Comparison of ENCODE assay signal across 13 cellular contexts in the genomic region with DNA sequence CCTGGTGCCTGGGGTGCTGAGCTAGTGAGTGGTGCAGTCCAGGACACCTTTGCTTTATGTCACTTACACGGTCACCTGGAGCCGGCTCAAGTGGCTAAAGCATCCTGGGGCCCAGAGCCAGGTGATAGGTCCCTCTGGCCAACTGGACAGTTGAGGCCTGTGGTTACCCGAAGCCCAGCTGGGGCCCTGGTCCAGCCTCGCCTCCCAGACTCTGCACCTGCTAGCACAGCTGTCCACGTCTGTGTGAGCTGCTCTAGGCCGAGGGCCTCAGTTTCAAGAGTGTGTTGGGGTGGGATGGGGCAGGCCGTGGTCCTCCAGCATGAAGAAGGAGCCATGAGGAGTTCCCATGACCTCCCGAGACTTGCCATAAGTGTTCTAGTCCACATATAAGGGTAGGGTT. TPM values are rescaled to one million over a fixed set of nuclear protein-coding genes. Genes with fewer than 3 reads are reported as not detected.
DNase-seq lines count a peak whose midpoint lies in the region; ATAC-seq, FAIRE-seq and TF ChIP-seq lines count a peak whose summit lies in the region.
"Had no signal": no experiment of that assay in that cellular context is flagged by ENCODE, and none has a peak within 500 bp of the region (broad histone marks: within the 10 kb centered on the region; RNA-seq: fewer than 3 reads in every experiment).

No MANE protein-coding gene starts in this region.

- FAIRE-seq in HTR-8/SVneo (lab: Jason Lieb, UNC), result no peak

- H3K4me3 ChIP-seq in WERI-Rb-1 (ENCODE audit: low read depth, low read length) (no peak overlapping the region), left lung (no peak overlapping the region), breast epithelium (no peak overlapping the region)

- H3K36me3 ChIP-seq in WERI-Rb-1 (peaks cover 51% of the 10 kb centered on the region), left lung (peaks cover 0 to 58% of the 10 kb centered on the region in 2 donors), breast epithelium (peaks cover 10% of the 10 kb centered on the region)

- H3K4me1 Mint-ChIP-seq in activated naive CD4-positive, alpha-beta T cell treated with anti-CD3 and anti-CD28 coated beads, Interleukin-2, amount 10 ng/mL, durations not matched to agents 7 days and 5 days, result peaks cover 58% of the 10 kb centered on the region
- peaks cover 50 to 81% of the 10 kb centered on the region in 2 donors for H3K4me1 Mint-ChIP-seq in stimulated activated naive B cell treated with anti-CD40 and anti-IgM and Interleukin-4, amounts not matched to agents 10 μg/mL and 1 μg/mL and 100 μg/mL, for 72 hours

- DNase-seq in activated naive CD4-positive, alpha-beta T cell treated with anti-CD3 and anti-CD28 coated beads, Interleukin-2, amount 10 ng/mL, durations not matched to agents 7 days and 5 days, result no peak
- DNase-seq in activated naive CD4-positive, alpha-beta T cell (lab: John Stamatoyannopoulos, UW), result no peak
- DNase-seq in WERI-Rb-1 (no peak), left lung (peak; percentile 30 to 64), breast epithelium (ENCODE audit: low spot score in 2 of 2) (no peak), activated gamma-delta T cell (lab: John Stamatoyannopoulos, UW) (no peak), HTR-8/SVneo (ENCODE audit: insufficient read length, low spot score) (no peak)
- no peak for DNase-seq in stimulated activated naive B cell treated with anti-CD40 and anti-IgM and Interleukin-4, amounts not matched to agents 10 μg/mL and 1 μg/mL and 100 μg/mL, for 72 hours
- DNase-seq: MM.1S, NCI-H2107, T1000 had no signal

- TF ChIP-seq CTCF in WERI-Rb-1 (IDR thresholded peaks at IDR 0.05; ENCODE audit: low read depth, low read length), result no peak
- no peak for TF ChIP-seq CTCF in left lung (IDR thresholded peaks at IDR 0.05)
- no peak for TF ChIP-seq CTCF in breast epithelium (IDR thresholded peaks at IDR 0.05)

- CTCF ChIA-PET in activated naive CD4-positive, alpha-beta T cell treated with anti-CD3 and anti-CD28 coated beads, Interleukin-2, amount 10 ng/mL, durations not matched to agents 7 days and 5 days (lab: Charles Lee), result interaction anchor here (1.0 to 1.5 kb wide), 2 partner anchors 23 to 72 kb away, joined by 3 read pairs; no protein-coding TSS in a partner anchor

- ATAC-seq in left lung, result no peak
- ATAC-seq in stimulated activated naive B cell treated with anti-CD40 and anti-IgM and Interleukin-4, amounts not matched to agents 10 μg/mL and 1 μg/mL and 100 μg/mL, for 72 hours (replicated peaks), result no peak

- H3K27ac ChIP-seq in WERI-Rb-1, result peak overlapping the region; percentile 5; the same call in 1 of the 2 replicates
- H3K27ac ChIP-seq in left lung, result peak overlapping the region in 1 of 2 donors; percentile 72
- H3K27ac ChIP-seq in breast epithelium, result peak overlapping the region in 1 of 2 donors; percentile 63

- H3K9me3 ChIP-seq in WERI-Rb-1 (ENCODE audit: severe bottlenecking) (peaks cover 3% of the 10 kb centered on the region), left lung (no peaks in the 10 kb centered on the region), breast epithelium (no peaks in the 10 kb centered on the region)

- H3K27ac Mint-ChIP-seq in activated naive CD4-positive, alpha-beta T cell treated with anti-CD3 and anti-CD28 coated beads, Interleukin-2, amount 10 ng/mL, durations not matched to agents 7 days and 5 days, result peak overlapping the region; percentile 5
- H3K27ac Mint-ChIP-seq in stimulated activated naive B cell treated with anti-CD40 and anti-IgM and Interleukin-4, amounts not matched to agents 10 μg/mL and 1 μg/mL and 100 μg/mL, for 72 hours, result peak overlapping the region; percentile 92
- H3K27ac Mint-ChIP-seq: progenitor cell of endocrine pancreas had no signal

- H3K9me3 Mint-ChIP-seq in activated naive CD4-positive, alpha-beta T cell treated with anti-CD3 and anti-CD28 coated beads, Interleukin-2, amount 10 ng/mL, durations not matched to agents 7 days and 5 days, result peaks cover 4% of the 10 kb centered on the region
- peaks cover 3 to 4% of the 10 kb centered on the region in 2 donors for H3K9me3 Mint-ChIP-seq in stimulated activated naive B cell treated with anti-CD40 and anti-IgM and Interleukin-4, amounts not matched to agents 10 μg/mL and 1 μg/mL and 100 μg/mL, for 72 hours

- H3K4me1 ChIP-seq in left lung, result peaks cover 8 to 53% of the 10 kb centered on the region in 2 donors
- H3K4me1 ChIP-seq in breast epithelium, result no peaks in the 10 kb centered on the region

- no peak overlapping the region for H3K4me3 Mint-ChIP-seq in activated naive CD4-positive, alpha-beta T cell treated with anti-CD3 and anti-CD28 coated beads, Interleukin-2, amount 10 ng/mL, durations not matched to agents 7 days and 5 days
- no peak overlapping the region for H3K4me3 Mint-ChIP-seq in stimulated activated naive B cell treated with anti-CD40 and anti-IgM and Interleukin-4, amounts not matched to agents 10 μg/mL and 1 μg/mL and 100 μg/mL, for 72 hours

- no peaks in the 10 kb centered on the region for H3K27me3 Mint-ChIP-seq in activated naive CD4-positive, alpha-beta T cell treated with anti-CD3 and anti-CD28 coated beads, Interleukin-2, amount 10 ng/mL, durations not matched to agents 7 days and 5 days
- H3K27me3 Mint-ChIP-seq in stimulated activated naive B cell treated with anti-CD40 and anti-IgM and Interleukin-4, amounts not matched to agents 10 μg/mL and 1 μg/mL and 100 μg/mL, for 72 hours, result no peaks in the 10 kb centered on the region
- H3K27me3 Mint-ChIP-seq: memory B cell, progenitor cell of endocrine pancreas had no signal

- intact Hi-C loops in left lung (cut with DNase I), result no loop called here
- intact Hi-C loops in breast epithelium (cut with DNase I; ENCODE audit: low total_unique reads), result loop anchor here (10.0 kb wide), 1 partner anchor 821 kb away; no protein-coding TSS in a partner anchor

- TF ChIP-seq POLR2A in breast epithelium (IDR thresholded peaks at IDR 0.05), result no peak

- no peaks in the 10 kb centered on the region for H3K27me3 ChIP-seq in WERI-Rb-1 (ENCODE audit: insufficient read depth, low read depth, severe bottlenecking)
- H3K27me3 ChIP-seq in left lung, result no peaks in the 10 kb centered on the region
- H3K27me3 ChIP-seq in breast epithelium, result no peaks in the 10 kb centered on the region

- peaks cover 46% of the 10 kb centered on the region for H3K36me3 Mint-ChIP-seq in activated naive CD4-positive, alpha-beta T cell treated with anti-CD3 and anti-CD28 coated beads, Interleukin-2, amount 10 ng/mL, durations not matched to agents 7 days and 5 days
- peaks cover 33 to 48% of the 10 kb centered on the region in 2 donors for H3K36me3 Mint-ChIP-seq in stimulated activated naive B cell treated with anti-CD40 and anti-IgM and Interleukin-4, amounts not matched to agents 10 μg/mL and 1 μg/mL and 100 μg/mL, for 72 hours

RNA-seq across cellular contexts. Expression of a gene that starts 7.7 kb away (rescaled TPM):
- total RNA-seq in left lung (100 to 1,000 TPM; 262 to 265 TPM), breast epithelium (100 to 1,000 TPM; 161 to 193 (median 181) TPM)

RNA-seq across cellular contexts. Expression of a gene that starts 43.1 kb away (rescaled TPM):
- total RNA-seq in left lung, result 100 to 1,000 TPM in 1 of 2 donors, 10 to 100 TPM in 1; 58.2 to 113 TPM
- total RNA-seq in breast epithelium, result 10 to 100 TPM; 40.5 to 74.8 (median 59.3) TPM

Comparison
In these comparisons a context has a peak if more than half of its experiments do, and no peak if none do; other contexts are left out.
1. DNase-seq: peak in left lung (2 of 2); none in activated naive CD4-positive, alpha-beta T cell treated with anti-CD3 and anti-CD28 coated beads, Interleukin-2, amount 10 ng/mL, durations not matched to agents 7 days and 5 days (single experiment), activated naive CD4-positive, alpha-beta T cell (0 of 4), WERI-Rb-1 (single experiment), stimulated activated naive B cell treated with anti-CD40 and anti-IgM and Interleukin-4, amounts not matched to agents 10 μg/mL and 1 μg/mL and 100 μg/mL, for 72 hours (single experiment), breast epithelium (0 of 2), activated gamma-delta T cell (single experiment) and HTR-8/SVneo (single experiment).